In the genomic region with DNA sequence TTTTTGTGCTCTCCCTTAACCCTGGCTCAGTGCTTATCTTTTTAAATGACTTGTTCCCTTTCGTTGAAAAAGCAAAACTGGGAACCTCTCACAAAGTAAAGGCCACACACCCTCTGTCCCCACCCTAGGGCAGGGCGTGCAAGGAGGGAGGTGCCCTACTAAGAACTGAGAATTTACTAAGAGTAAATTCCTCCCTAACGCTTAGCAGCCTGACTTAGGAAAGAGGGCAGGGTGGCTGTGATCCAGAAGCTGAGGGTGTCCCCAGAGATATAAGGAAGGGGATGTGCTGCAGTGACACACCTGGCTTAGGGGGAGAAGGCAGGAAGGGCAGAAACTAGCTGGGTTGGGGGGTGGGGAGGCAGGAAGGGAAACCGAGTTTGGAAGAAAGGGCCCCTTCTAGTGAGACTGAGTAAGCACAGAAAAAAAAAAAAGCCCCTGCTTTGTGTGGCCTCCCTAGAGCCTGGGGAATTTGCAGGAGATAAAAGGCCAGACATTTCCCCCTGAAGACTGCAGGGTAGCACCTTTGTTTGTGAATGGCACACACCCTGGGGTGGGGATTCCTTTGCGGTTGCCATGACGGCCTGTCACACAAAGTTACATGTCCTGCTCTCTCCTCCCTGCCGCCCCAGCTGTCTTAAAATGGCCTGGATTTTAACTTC, we compare ENCODE assay signal across 1 cellular context.
A peak's percentile ranks its signal among the peaks of the same experiment; 100 is the strongest.
TF ChIP-seq lines count a peak whose summit lies in the region.

No MANE protein-coding gene starts in this region.

TF ChIP-seq in WTC11, 78 proteins besides CTCF, POLR2A, EP300 and RAD21 (continued from another document and continues in another):
- TF ChIP-seq, protein P1, sequence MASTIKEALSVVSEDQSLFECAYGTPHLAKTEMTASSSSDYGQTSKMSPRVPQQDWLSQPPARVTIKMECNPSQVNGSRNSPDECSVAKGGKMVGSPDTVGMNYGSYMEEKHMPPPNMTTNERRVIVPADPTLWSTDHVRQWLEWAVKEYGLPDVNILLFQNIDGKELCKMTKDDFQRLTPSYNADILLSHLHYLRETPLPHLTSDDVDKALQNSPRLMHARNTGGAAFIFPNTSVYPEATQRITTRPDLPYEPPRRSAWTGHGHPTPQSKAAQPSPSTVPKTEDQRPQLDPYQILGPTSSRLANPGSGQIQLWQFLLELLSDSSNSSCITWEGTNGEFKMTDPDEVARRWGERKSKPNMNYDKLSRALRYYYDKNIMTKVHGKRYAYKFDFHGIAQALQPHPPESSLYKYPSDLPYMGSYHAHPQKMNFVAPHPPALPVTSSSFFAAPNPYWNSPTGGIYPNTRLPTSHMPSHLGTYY (CRISPR knock-in tag; IDR thresholded peaks at IDR 0.05), result no peak
- no peak for TF ChIP-seq TEAD4 (CRISPR knock-in tag; IDR thresholded peaks at IDR 0.05)
- TF ChIP-seq, protein P2, sequence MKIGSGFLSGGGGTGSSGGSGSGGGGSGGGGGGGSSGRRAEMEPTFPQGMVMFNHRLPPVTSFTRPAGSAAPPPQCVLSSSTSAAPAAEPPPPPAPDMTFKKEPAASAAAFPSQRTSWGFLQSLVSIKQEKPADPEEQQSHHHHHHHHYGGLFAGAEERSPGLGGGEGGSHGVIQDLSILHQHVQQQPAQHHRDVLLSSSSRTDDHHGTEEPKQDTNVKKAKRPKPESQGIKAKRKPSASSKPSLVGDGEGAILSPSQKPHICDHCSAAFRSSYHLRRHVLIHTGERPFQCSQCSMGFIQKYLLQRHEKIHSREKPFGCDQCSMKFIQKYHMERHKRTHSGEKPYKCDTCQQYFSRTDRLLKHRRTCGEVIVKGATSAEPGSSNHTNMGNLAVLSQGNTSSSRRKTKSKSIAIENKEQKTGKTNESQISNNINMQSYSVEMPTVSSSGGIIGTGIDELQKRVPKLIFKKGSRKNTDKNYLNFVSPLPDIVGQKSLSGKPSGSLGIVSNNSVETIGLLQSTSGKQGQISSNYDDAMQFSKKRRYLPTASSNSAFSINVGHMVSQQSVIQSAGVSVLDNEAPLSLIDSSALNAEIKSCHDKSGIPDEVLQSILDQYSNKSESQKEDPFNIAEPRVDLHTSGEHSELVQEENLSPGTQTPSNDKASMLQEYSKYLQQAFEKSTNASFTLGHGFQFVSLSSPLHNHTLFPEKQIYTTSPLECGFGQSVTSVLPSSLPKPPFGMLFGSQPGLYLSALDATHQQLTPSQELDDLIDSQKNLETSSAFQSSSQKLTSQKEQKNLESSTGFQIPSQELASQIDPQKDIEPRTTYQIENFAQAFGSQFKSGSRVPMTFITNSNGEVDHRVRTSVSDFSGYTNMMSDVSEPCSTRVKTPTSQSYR (CRISPR knock-in tag; IDR thresholded peaks at IDR 0.05), result no peak
- TF ChIP-seq GABPB1 (CRISPR knock-in tag; IDR thresholded peaks at IDR 0.05), result no peak
- no peak for TF ChIP-seq FOXJ3 (CRISPR knock-in tag; IDR thresholded peaks at IDR 0.05; ENCODE audit: borderline replicate concordance)
- TF ChIP-seq, protein P3, sequence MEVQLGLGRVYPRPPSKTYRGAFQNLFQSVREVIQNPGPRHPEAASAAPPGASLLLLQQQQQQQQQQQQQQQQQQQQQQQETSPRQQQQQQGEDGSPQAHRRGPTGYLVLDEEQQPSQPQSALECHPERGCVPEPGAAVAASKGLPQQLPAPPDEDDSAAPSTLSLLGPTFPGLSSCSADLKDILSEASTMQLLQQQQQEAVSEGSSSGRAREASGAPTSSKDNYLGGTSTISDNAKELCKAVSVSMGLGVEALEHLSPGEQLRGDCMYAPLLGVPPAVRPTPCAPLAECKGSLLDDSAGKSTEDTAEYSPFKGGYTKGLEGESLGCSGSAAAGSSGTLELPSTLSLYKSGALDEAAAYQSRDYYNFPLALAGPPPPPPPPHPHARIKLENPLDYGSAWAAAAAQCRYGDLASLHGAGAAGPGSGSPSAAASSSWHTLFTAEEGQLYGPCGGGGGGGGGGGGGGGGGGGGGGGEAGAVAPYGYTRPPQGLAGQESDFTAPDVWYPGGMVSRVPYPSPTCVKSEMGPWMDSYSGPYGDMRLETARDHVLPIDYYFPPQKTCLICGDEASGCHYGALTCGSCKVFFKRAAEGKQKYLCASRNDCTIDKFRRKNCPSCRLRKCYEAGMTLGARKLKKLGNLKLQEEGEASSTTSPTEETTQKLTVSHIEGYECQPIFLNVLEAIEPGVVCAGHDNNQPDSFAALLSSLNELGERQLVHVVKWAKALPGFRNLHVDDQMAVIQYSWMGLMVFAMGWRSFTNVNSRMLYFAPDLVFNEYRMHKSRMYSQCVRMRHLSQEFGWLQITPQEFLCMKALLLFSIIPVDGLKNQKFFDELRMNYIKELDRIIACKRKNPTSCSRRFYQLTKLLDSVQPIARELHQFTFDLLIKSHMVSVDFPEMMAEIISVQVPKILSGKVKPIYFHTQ (CRISPR knock-in tag; IDR thresholded peaks at IDR 0.05), result no peak
- no peak for TF ChIP-seq NR1H2 (CRISPR knock-in tag; IDR thresholded peaks at IDR 0.05)
- TF ChIP-seq, protein P4, sequence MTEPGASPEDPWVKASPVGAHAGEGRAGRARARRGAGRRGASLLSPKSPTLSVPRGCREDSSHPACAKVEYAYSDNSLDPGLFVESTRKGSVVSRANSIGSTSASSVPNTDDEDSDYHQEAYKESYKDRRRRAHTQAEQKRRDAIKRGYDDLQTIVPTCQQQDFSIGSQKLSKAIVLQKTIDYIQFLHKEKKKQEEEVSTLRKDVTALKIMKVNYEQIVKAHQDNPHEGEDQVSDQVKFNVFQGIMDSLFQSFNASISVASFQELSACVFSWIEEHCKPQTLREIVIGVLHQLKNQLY (CRISPR knock-in tag; IDR thresholded peaks at IDR 0.05), result no peak
- TF ChIP-seq ZNF423 (CRISPR knock-in tag; IDR thresholded peaks at IDR 0.05), result peak; percentile 97
- TF ChIP-seq, protein P5, sequence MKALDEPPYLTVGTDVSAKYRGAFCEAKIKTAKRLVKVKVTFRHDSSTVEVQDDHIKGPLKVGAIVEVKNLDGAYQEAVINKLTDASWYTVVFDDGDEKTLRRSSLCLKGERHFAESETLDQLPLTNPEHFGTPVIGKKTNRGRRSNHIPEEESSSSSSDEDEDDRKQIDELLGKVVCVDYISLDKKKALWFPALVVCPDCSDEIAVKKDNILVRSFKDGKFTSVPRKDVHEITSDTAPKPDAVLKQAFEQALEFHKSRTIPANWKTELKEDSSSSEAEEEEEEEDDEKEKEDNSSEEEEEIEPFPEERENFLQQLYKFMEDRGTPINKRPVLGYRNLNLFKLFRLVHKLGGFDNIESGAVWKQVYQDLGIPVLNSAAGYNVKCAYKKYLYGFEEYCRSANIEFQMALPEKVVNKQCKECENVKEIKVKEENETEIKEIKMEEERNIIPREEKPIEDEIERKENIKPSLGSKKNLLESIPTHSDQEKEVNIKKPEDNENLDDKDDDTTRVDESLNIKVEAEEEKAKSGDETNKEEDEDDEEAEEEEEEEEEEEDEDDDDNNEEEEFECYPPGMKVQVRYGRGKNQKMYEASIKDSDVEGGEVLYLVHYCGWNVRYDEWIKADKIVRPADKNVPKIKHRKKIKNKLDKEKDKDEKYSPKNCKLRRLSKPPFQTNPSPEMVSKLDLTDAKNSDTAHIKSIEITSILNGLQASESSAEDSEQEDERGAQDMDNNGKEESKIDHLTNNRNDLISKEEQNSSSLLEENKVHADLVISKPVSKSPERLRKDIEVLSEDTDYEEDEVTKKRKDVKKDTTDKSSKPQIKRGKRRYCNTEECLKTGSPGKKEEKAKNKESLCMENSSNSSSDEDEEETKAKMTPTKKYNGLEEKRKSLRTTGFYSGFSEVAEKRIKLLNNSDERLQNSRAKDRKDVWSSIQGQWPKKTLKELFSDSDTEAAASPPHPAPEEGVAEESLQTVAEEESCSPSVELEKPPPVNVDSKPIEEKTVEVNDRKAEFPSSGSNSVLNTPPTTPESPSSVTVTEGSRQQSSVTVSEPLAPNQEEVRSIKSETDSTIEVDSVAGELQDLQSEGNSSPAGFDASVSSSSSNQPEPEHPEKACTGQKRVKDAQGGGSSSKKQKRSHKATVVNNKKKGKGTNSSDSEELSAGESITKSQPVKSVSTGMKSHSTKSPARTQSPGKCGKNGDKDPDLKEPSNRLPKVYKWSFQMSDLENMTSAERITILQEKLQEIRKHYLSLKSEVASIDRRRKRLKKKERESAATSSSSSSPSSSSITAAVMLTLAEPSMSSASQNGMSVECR (CRISPR knock-in tag; IDR thresholded peaks at IDR 0.05; ENCODE audit: borderline replicate concordance), result no peak
- 0 out of 2 replicates have a peak, but pooled peaks have one; percentile 34 for TF ChIP-seq FOXK1 (CRISPR knock-in tag; IDR thresholded peaks at IDR 0.05)
- TF ChIP-seq TCF7 (CRISPR knock-in tag; IDR thresholded peaks at IDR 0.05; ENCODE audit: low read depth), result no peak
- no peak for TF ChIP-seq FOXP1 (CRISPR knock-in tag; IDR thresholded peaks at IDR 0.05; ENCODE audit: borderline replicate concordance)
- TF ChIP-seq, protein P6, sequence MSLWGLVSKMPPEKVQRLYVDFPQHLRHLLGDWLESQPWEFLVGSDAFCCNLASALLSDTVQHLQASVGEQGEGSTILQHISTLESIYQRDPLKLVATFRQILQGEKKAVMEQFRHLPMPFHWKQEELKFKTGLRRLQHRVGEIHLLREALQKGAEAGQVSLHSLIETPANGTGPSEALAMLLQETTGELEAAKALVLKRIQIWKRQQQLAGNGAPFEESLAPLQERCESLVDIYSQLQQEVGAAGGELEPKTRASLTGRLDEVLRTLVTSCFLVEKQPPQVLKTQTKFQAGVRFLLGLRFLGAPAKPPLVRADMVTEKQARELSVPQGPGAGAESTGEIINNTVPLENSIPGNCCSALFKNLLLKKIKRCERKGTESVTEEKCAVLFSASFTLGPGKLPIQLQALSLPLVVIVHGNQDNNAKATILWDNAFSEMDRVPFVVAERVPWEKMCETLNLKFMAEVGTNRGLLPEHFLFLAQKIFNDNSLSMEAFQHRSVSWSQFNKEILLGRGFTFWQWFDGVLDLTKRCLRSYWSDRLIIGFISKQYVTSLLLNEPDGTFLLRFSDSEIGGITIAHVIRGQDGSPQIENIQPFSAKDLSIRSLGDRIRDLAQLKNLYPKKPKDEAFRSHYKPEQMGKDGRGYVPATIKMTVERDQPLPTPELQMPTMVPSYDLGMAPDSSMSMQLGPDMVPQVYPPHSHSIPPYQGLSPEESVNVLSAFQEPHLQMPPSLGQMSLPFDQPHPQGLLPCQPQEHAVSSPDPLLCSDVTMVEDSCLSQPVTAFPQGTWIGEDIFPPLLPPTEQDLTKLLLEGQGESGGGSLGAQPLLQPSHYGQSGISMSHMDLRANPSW (CRISPR knock-in tag; conservative IDR thresholded peaks at IDR 0.05; ENCODE audit: low read depth), result no peak
- no peak for TF ChIP-seq EMX1 (CRISPR knock-in tag; IDR thresholded peaks at IDR 0.05)
- TF ChIP-seq, protein P7, sequence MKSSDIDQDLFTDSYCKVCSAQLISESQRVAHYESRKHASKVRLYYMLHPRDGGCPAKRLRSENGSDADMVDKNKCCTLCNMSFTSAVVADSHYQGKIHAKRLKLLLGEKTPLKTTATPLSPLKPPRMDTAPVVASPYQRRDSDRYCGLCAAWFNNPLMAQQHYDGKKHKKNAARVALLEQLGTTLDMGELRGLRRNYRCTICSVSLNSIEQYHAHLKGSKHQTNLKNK (CRISPR knock-in tag; IDR thresholded peaks at IDR 0.05), result no peak
- TF ChIP-seq, protein P8, sequence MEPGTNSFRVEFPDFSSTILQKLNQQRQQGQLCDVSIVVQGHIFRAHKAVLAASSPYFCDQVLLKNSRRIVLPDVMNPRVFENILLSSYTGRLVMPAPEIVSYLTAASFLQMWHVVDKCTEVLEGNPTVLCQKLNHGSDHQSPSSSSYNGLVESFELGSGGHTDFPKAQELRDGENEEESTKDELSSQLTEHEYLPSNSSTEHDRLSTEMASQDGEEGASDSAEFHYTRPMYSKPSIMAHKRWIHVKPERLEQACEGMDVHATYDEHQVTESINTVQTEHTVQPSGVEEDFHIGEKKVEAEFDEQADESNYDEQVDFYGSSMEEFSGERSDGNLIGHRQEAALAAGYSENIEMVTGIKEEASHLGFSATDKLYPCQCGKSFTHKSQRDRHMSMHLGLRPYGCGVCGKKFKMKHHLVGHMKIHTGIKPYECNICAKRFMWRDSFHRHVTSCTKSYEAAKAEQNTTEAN (CRISPR knock-in tag; IDR thresholded peaks at IDR 0.05), result no peak
- TF ChIP-seq, protein P9, sequence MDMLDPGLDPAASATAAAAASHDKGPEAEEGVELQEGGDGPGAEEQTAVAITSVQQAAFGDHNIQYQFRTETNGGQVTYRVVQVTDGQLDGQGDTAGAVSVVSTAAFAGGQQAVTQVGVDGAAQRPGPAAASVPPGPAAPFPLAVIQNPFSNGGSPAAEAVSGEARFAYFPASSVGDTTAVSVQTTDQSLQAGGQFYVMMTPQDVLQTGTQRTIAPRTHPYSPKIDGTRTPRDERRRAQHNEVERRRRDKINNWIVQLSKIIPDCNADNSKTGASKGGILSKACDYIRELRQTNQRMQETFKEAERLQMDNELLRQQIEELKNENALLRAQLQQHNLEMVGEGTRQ (CRISPR knock-in tag; IDR thresholded peaks at IDR 0.05), result no peak
- TF ChIP-seq TP53 (CRISPR knock-in tag; IDR thresholded peaks at IDR 0.05), result no peak
- no peak for TF ChIP-seq ZNF671 (CRISPR knock-in tag; IDR thresholded peaks at IDR 0.05)
- no peak for TF ChIP-seq MXD4 (CRISPR knock-in tag; IDR thresholded peaks at IDR 0.05; ENCODE audit: borderline replicate concordance)
- no peak for TF ChIP-seq ZNF219 (CRISPR knock-in tag; IDR thresholded peaks at IDR 0.05; ENCODE audit: borderline replicate concordance)
- TF ChIP-seq CREM (CRISPR knock-in tag; IDR thresholded peaks at IDR 0.05), result no peak
- no peak for TF ChIP-seq ZNF396 (CRISPR knock-in tag; IDR thresholded peaks at IDR 0.05; ENCODE audit: borderline replicate concordance)
- TF ChIP-seq NFE2L1 (CRISPR knock-in tag; IDR thresholded peaks at IDR 0.05), result 0 out of 2 replicates have a peak, but pooled peaks have one; percentile 16
- no peak for TF ChIP-seq SMAD4 (CRISPR knock-in tag; IDR thresholded peaks at IDR 0.05)
- TF ChIP-seq, protein P10, sequence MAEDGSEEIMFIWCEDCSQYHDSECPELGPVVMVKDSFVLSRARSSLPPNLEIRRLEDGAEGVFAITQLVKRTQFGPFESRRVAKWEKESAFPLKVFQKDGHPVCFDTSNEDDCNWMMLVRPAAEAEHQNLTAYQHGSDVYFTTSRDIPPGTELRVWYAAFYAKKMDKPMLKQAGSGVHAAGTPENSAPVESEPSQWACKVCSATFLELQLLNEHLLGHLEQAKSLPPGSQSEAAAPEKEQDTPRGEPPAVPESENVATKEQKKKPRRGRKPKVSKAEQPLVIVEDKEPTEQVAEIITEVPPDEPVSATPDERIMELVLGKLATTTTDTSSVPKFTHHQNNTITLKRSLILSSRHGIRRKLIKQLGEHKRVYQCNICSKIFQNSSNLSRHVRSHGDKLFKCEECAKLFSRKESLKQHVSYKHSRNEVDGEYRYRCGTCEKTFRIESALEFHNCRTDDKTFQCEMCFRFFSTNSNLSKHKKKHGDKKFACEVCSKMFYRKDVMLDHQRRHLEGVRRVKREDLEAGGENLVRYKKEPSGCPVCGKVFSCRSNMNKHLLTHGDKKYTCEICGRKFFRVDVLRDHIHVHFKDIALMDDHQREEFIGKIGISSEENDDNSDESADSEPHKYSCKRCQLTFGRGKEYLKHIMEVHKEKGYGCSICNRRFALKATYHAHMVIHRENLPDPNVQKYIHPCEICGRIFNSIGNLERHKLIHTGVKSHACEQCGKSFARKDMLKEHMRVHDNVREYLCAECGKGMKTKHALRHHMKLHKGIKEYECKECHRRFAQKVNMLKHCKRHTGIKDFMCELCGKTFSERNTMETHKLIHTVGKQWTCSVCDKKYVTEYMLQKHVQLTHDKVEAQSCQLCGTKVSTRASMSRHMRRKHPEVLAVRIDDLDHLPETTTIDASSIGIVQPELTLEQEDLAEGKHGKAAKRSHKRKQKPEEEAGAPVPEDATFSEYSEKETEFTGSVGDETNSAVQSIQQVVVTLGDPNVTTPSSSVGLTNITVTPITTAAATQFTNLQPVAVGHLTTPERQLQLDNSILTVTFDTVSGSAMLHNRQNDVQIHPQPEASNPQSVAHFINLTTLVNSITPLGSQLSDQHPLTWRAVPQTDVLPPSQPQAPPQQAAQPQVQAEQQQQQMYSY (CRISPR knock-in tag; IDR thresholded peaks at IDR 0.05), result no peak
- no peak for TF ChIP-seq PRRX2 (CRISPR knock-in tag; IDR thresholded peaks at IDR 0.05)
- TF ChIP-seq GRHL2 (CRISPR knock-in tag; IDR thresholded peaks at IDR 0.05; ENCODE audit: insufficient replicate concordance, severe bottlenecking), result no peak
